ENCODE assay signal across 1 cellular context in genomic region chr7:70579397-70580097, GRCh38.
TF ChIP-seq lines count a peak whose summit lies in the region.

No MANE protein-coding gene starts in this region.

TF ChIP-seq in GM23338, 12 proteins besides CTCF, POLR2A, EP300 and RAD21 (continued from another document):
- TF ChIP-seq ETS1 (IDR thresholded peaks at IDR 0.05): no peak
- no peak for TF ChIP-seq STAT1 (IDR thresholded peaks at IDR 0.05; ENCODE audit: unreplicated experiment)
- no peak for TF ChIP-seq REST (IDR thresholded peaks at IDR 0.05; ENCODE audit: unreplicated experiment)
- TF ChIP-seq ZNF114 (CRISPR knock-in tag; IDR thresholded peaks at IDR 0.05): no peak
- no peak for TF ChIP-seq POLR2AphosphoS5 (IDR thresholded peaks at IDR 0.05; ENCODE audit: low read depth)
- no peak for TF ChIP-seq NANOG (IDR thresholded peaks at IDR 0.05; ENCODE audit: borderline replicate concordance)
- no peak for TF ChIP-seq ZNF462 (CRISPR knock-in tag; IDR thresholded peaks at IDR 0.05)
- no peak for TF ChIP-seq CREB1 (CRISPR knock-in tag; IDR thresholded peaks at IDR 0.05; ENCODE audit: low read depth)
